In genomic region chr22:42307806-42308563, GRCh38 we compare ENCODE assay signal across 20 cellular contexts.
"Had no signal": no experiment of that assay in that cellular context is flagged by ENCODE, and none has a peak within 500 bp of the region (broad histone marks: within the 10 kb centered on the region; RNA-seq: fewer than 3 reads in every experiment).

No MANE protein-coding gene starts in this region.

- ATAC-seq: effector memory CD8-positive, alpha-beta T cell; gastrocnemius medialis; left ventricle myocardium superior had no signal

- H3K27ac ChIP-seq: epithelial cell of prostate, gastrocnemius medialis, ovary, sigmoid colon, suprapubic skin had no signal

- DNase-seq: activated CD4-positive, alpha-beta memory T cell treated with anti-CD3 and anti-CD28 coated beads, Interleukin-2, amount 10 ng/mL, durations not matched to agents 7 days and 5 days; activated CD4-positive, alpha-beta T cell treated with anti-CD3 and anti-CD28 coated beads for 1 hour; activated CD8-positive, alpha-beta memory T cell treated with anti-CD3 and anti-CD28 coated beads, Interleukin-2, amount 50 U/mL, for 48 hours; activated naive CD4-positive, alpha-beta T cell treated with anti-CD3 and anti-CD28 coated beads, Interleukin-2, amount 50 U/mL, for 16 hours; amniotic stem cell; cerebellar nuclear complex; effector memory CD8-positive, alpha-beta T cell; gastrocnemius medialis; left ventricle myocardium superior; mesenchymal stem cell; ovary; sigmoid colon; stimulated activated CD4-positive, alpha-beta T cell treated with anti-CD3 and anti-CD28 coated beads, Interleukin-12 subunit alpha, Interleukin-12 subunit beta, amount 100 ng/mL, for 4 hours; stimulated activated CD4-positive, alpha-beta T cell treated with anti-CD3 and anti-CD28 coated beads, Interleukin-2, amount 100 ng/mL, for 48 hours; stimulated activated naive CD4-positive, alpha-beta T cell treated with Interleukin-2 at 50 U/mL for 16 hours had no signal

- H3K27ac Mint-ChIP-seq: activated CD4-positive, alpha-beta memory T cell treated with anti-CD3 and anti-CD28 coated beads, Interleukin-2, amount 10 ng/mL, durations not matched to agents 7 days and 5 days; dendritic cell treated with granulocyte-macrophage colony-stimulating factor and Interleukin-4, amounts not matched to agents 40 ng/mL and 50 ng/mL, for 4 days; effector memory CD8-positive, alpha-beta T cell; T-helper 2 cell treated with Interferon-gamma antibody and Interleukin-4, amounts not matched to agents 5 μg/mL and 100 μg/mL, for 36 hours; type B pancreatic cell had no signal

- H3K9me3 ChIP-seq: gastrocnemius medialis, ovary, sigmoid colon, suprapubic skin had no signal

- H3K4me1 ChIP-seq: gastrocnemius medialis, suprapubic skin had no signal

- H3K4me3 ChIP-seq: gastrocnemius medialis, ovary, sigmoid colon, suprapubic skin had no signal

- H3K27me3 ChIP-seq: ovary, suprapubic skin had no signal

- H3K9me3 Mint-ChIP-seq: activated CD4-positive, alpha-beta memory T cell treated with anti-CD3 and anti-CD28 coated beads, Interleukin-2, amount 10 ng/mL, durations not matched to agents 7 days and 5 days; dendritic cell treated with granulocyte-macrophage colony-stimulating factor and Interleukin-4, amounts not matched to agents 40 ng/mL and 50 ng/mL, for 4 days; effector memory CD8-positive, alpha-beta T cell; T-helper 2 cell treated with Interferon-gamma antibody and Interleukin-4, amounts not matched to agents 5 μg/mL and 100 μg/mL, for 36 hours; type B pancreatic cell had no signal

- H3K36me3 Mint-ChIP-seq: type B pancreatic cell had no signal

- H3K4me3 Mint-ChIP-seq: activated CD4-positive, alpha-beta memory T cell treated with anti-CD3 and anti-CD28 coated beads, Interleukin-2, amount 10 ng/mL, durations not matched to agents 7 days and 5 days; dendritic cell treated with granulocyte-macrophage colony-stimulating factor and Interleukin-4, amounts not matched to agents 40 ng/mL and 50 ng/mL, for 4 days; effector memory CD8-positive, alpha-beta T cell; T-helper 2 cell treated with Interferon-gamma antibody and Interleukin-4, amounts not matched to agents 5 μg/mL and 100 μg/mL, for 36 hours; type B pancreatic cell had no signal

- H3K36me3 ChIP-seq: gastrocnemius medialis, ovary, sigmoid colon, suprapubic skin had no signal
